ENCODE assay signal across 25 cellular contexts in the genomic region with DNA sequence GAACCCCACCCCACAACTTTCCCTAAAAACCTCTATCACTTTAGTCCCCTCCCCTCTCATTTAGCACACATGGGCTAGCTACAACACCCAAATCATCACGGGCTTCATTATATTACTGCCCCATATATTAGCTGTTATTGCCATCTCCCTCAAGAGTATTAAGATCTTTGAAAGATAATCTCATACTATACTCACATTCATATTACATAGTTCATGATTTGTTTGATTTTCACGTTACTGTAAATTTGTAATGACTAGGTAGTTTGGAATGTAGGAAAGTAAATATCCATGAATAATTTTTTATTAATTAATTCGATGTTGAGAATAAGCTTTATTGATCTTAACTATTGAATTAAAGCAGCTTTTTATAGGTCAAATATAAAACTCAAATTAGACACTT.
"Had no signal": no experiment of that assay in that cellular context is flagged by ENCODE, and none has a peak within 500 bp of the region (broad histone marks: within the 10 kb centered on the region; RNA-seq: fewer than 3 reads in every experiment).

No MANE protein-coding gene starts in this region.

- H3K27me3 Mint-ChIP-seq: brain had no signal

- H3K4me1 ChIP-seq: SJSA1 had no signal

- ATAC-seq: activated CD8-positive, alpha-beta T cell treated with anti-CD3 and anti-CD28 coated beads, Interleukin-2, amount 10 ng/mL, durations not matched to agents 7 days and 5 days; Panc1 had no signal

- DNase-seq: activated CD4-positive, alpha-beta T cell treated with anti-CD3 and anti-CD28 coated beads for 48 hours; activated CD4-positive, alpha-beta T cell treated with anti-CD3 and anti-CD28 coated beads, Interleukin-2, amount 50 U/mL, for 4 hours; activated CD4-positive, CD25-positive, alpha-beta regulatory T cell treated with anti-CD3 and anti-CD28 coated beads, Interleukin-2, amount 50 U/mL, for 72 hours; activated CD8-positive, alpha-beta memory T cell treated with anti-CD3 and anti-CD28 coated beads, Interleukin-2, amount 50 U/mL, for 48 hours; activated CD8-positive, alpha-beta T cell treated with anti-CD3 and anti-CD28 coated beads, Interleukin-2, amount 10 ng/mL, durations not matched to agents 7 days and 5 days; activated naive CD4-positive, alpha-beta T cell treated with anti-CD3 and anti-CD28 coated beads, Interleukin-2, amount 50 U/mL, for 16 hours; activated T-cell treated with anti-CD3 and anti-CD28 coated beads, Interleukin-2, amount 50 U/mL, for 1 hour; amniotic stem cell; caudate nucleus; colonic mucosa; NCI-H1048; NCI-H1417; NCI-H1930; NCI-H2171; NCI-H226; NCI-H526; NCI-H82; SHP77 had no signal

- H3K27ac Mint-ChIP-seq: activated CD8-positive, alpha-beta T cell treated with anti-CD3 and anti-CD28 coated beads, Interleukin-2, amount 10 ng/mL, durations not matched to agents 7 days and 5 days; T-helper 1 cell treated with Interleukin-12 subunit alpha and Interleukin-12 subunit beta and Interleukin-4 antibody, amounts not matched to agents 30 μg/mL and 1 μg/mL, for 36 hours had no signal

- H3K9ac ChIP-seq: KMS-11 had no signal

- H3K4me3 ChIP-seq: colonic mucosa, SJSA1 had no signal

- H3K27ac ChIP-seq: colonic mucosa, KMS-11, RWPE1, SJSA1 had no signal

- H3K4me3 Mint-ChIP-seq: activated CD8-positive, alpha-beta T cell treated with anti-CD3 and anti-CD28 coated beads, Interleukin-2, amount 10 ng/mL, durations not matched to agents 7 days and 5 days; brain; T-helper 1 cell treated with Interleukin-12 subunit alpha and Interleukin-12 subunit beta and Interleukin-4 antibody, amounts not matched to agents 30 μg/mL and 1 μg/mL, for 36 hours had no signal

- H3K9me3 ChIP-seq: colonic mucosa had no signal

- H3K27me3 ChIP-seq: colonic mucosa, SJSA1 had no signal

- FAIRE-seq: astrocyte had no signal

- H3K36me3 ChIP-seq: colonic mucosa had no signal

- H3K4me2 ChIP-seq: KMS-11 had no signal
